23 cellular contexts compared by ENCODE assay signal in genomic region chr15:64816452-64816851, GRCh38. TPM values are rescaled to one million over a fixed set of nuclear protein-coding genes. Genes with fewer than 3 reads are reported as not detected.
DNase-seq lines count a peak whose midpoint lies in the region; ATAC-seq and TF ChIP-seq lines count a peak whose summit lies in the region.
"Had no signal": no experiment of that assay in that cellular context is flagged by ENCODE, and none has a peak within 500 bp of the region (broad histone marks: within the 10 kb centered on the region; RNA-seq: fewer than 3 reads in every experiment).

No MANE protein-coding gene starts in this region.

- peaks cover 5% of the 10 kb centered on the region for H3K36me3 Mint-ChIP-seq in neural crest cell (ENCODE audit: low read depth)
- H3K36me3 Mint-ChIP-seq: CD8-positive, alpha-beta T cell had no signal

- H3K4me1 Mint-ChIP-seq in neural crest cell: peaks cover 5% of the 10 kb centered on the region

- TF ChIP-seq POLR2A in spleen (IDR thresholded peaks at IDR 0.05): no peak

- no peaks in the 10 kb centered on the region for H3K9me3 Mint-ChIP-seq in neural crest cell
- H3K9me3 Mint-ChIP-seq: CD8-positive, alpha-beta T cell had no signal

- no peak overlapping the region for H3K4me3 Mint-ChIP-seq in neural crest cell
- H3K4me3 Mint-ChIP-seq: B cell; CD8-positive, alpha-beta T cell had no signal

- H3K27ac ChIP-seq in spleen: no peak overlapping the region
- H3K27ac ChIP-seq: C4-2B, PC-9, SJSA1 had no signal

- intact Hi-C loops in spleen (cut with DNase I; ENCODE audit: low total_unique reads): no loop called here

- peak overlapping the region; percentile 35 for H3K27ac Mint-ChIP-seq in neural crest cell (ENCODE audit: unreplicated experiment)
- H3K27ac Mint-ChIP-seq: B cell; CD8-positive, alpha-beta T cell had no signal

- TF ChIP-seq CTCF in neural crest cell (conservative IDR thresholded peaks at IDR 0.05) (no peak), spleen (IDR thresholded peaks at IDR 0.05 in 8 of 11, conservative IDR thresholded peaks at IDR 0.05 in 3 of 11) (no peak)

- peak; percentile 94 for ATAC-seq in left lobe of liver
- ATAC-seq in HG03378 (IDR thresholded peaks at IDR 0.05; ENCODE audit: unreplicated experiment): no peak
- no peak for ATAC-seq in HG02852 (IDR thresholded peaks at IDR 0.05; ENCODE audit: unreplicated experiment)
- ATAC-seq: CD8-positive, alpha-beta T cell had no signal

- peaks cover 0 to 7% (median 2%) of the 10 kb centered on the region in 6 donors for H3K4me1 ChIP-seq in spleen
- H3K4me1 ChIP-seq: Caco-2, SJSA1 had no signal

- DNase-seq in SW480 (ENCODE audit: low spot score) (peak; percentile 39), left lobe of liver (ENCODE audit: low spot score) (peak; percentile 71), neural crest cell (ENCODE audit: low read depth, low spot score) (no peak), NOMO-1 treated with DMSO at 0.1 percent for 48 hours (lab: John Stamatoyannopoulos, UW; ENCODE audit: unreplicated experiment) (no peak), spleen (no peak)
- DNase-seq: Caco-2; CD8-positive, alpha-beta T cell; HCEC 1CT; Karpas-422; NCI-H1092 treated with DMSO at 0.1 percent for 48 hours; NCI-H1436 treated with DMSO at 0.1 percent for 48 hours; NCI-H187 treated with DMSO at 0.1 percent for 48 hours; NCI-H524; NCI-H748 treated with DMSO at 0.1 percent for 48 hours; PC-9; Right ventricle myocardium superior had no signal

- no peak overlapping the region for H3K4me3 ChIP-seq in spleen
- H3K4me3 ChIP-seq: PC-9, SJSA1 had no signal

- no peaks in the 10 kb centered on the region for H3K27me3 Mint-ChIP-seq in neural crest cell (ENCODE audit: low read depth)
- H3K27me3 Mint-ChIP-seq: B cell had no signal

- H3K9me3 ChIP-seq in spleen: no peaks in the 10 kb centered on the region
- H3K9me3 ChIP-seq: Caco-2, SJSA1 had no signal

- no peaks in the 10 kb centered on the region for H3K27me3 ChIP-seq in spleen (replicated peaks in 1 of 7)
- H3K27me3 ChIP-seq: SJSA1 had no signal

- 90 to 97% (median 95%) methylated on average over 6 to 13 of the region's 13 CpGs for WGBS in spleen, 5 donors

- H3K36me3 ChIP-seq in spleen: peaks cover 0 to 41% (median 0%) of the 10 kb centered on the region in 6 donors

RNA-seq across cellular contexts. Expression of gene PIF1, which starts 9.0 kb away (rescaled TPM):
- total RNA-seq in left lobe of liver (0.93 TPM), neural crest cell (53.2 and 62.7 TPM in 2 replicates), spleen (10 to 100 TPM in 1 of 7 donors, 1 to 10 TPM in 6; 3.8 to 10.3 (median 6.6) TPM)
- polyA plus RNA-seq in spleen: 1 to 10 TPM; 5.9 to 7.9 (median 7.7) TPM

RNA-seq across cellular contexts. Expression of gene PLEKHO2, which starts 25.3 kb away (rescaled TPM):
- total RNA-seq in left lobe of liver (4.3 TPM), neural crest cell (18.2 and 18.9 TPM in 2 replicates), spleen (100 to 1,000 TPM; 124 to 249 (median 156) TPM)
- polyA plus RNA-seq in spleen: 100 to 1,000 TPM in 1 of 3 donors, 10 to 100 TPM in 2; 33.9 to 130 (median 40.3) TPM

RNA-seq across cellular contexts. Expression of gene RBPMS2, which starts 41.1 kb away (rescaled TPM):
- 7.5 TPM for total RNA-seq in left lobe of liver
- total RNA-seq in neural crest cell: 40.3 and 40.5 TPM in 2 replicates
- total RNA-seq in spleen: 1 to 10 TPM; 1.2 to 6.0 (median 3.3) TPM
- polyA plus RNA-seq in spleen: 1 to 10 TPM; 1.0 to 3.0 (median 1.2) TPM
- total RNA-seq: CD8-positive, alpha-beta T cell; HT-29; RPMI7951 had no signal

Comparison
In these comparisons a context has a peak if more than half of its experiments do, and no peak if none do; other contexts are left out.
1. DNase-seq: peak in SW480 (single experiment) and left lobe of liver (single experiment); none in neural crest cell (single experiment), NOMO-1 treated with DMSO at 0.1 percent for 48 hours (single experiment) and spleen (single experiment).